1 cellular context compared by ENCODE assay signal in genomic region chr2:203631068-203631757, GRCh38.
TF ChIP-seq lines count a peak whose summit lies in the region.

No MANE protein-coding gene starts in this region.

TF ChIP-seq in HEK293, 187 proteins besides CTCF, POLR2A, EP300 and RAD21 (continued from another document):
- TF ChIP-seq, protein P1, sequence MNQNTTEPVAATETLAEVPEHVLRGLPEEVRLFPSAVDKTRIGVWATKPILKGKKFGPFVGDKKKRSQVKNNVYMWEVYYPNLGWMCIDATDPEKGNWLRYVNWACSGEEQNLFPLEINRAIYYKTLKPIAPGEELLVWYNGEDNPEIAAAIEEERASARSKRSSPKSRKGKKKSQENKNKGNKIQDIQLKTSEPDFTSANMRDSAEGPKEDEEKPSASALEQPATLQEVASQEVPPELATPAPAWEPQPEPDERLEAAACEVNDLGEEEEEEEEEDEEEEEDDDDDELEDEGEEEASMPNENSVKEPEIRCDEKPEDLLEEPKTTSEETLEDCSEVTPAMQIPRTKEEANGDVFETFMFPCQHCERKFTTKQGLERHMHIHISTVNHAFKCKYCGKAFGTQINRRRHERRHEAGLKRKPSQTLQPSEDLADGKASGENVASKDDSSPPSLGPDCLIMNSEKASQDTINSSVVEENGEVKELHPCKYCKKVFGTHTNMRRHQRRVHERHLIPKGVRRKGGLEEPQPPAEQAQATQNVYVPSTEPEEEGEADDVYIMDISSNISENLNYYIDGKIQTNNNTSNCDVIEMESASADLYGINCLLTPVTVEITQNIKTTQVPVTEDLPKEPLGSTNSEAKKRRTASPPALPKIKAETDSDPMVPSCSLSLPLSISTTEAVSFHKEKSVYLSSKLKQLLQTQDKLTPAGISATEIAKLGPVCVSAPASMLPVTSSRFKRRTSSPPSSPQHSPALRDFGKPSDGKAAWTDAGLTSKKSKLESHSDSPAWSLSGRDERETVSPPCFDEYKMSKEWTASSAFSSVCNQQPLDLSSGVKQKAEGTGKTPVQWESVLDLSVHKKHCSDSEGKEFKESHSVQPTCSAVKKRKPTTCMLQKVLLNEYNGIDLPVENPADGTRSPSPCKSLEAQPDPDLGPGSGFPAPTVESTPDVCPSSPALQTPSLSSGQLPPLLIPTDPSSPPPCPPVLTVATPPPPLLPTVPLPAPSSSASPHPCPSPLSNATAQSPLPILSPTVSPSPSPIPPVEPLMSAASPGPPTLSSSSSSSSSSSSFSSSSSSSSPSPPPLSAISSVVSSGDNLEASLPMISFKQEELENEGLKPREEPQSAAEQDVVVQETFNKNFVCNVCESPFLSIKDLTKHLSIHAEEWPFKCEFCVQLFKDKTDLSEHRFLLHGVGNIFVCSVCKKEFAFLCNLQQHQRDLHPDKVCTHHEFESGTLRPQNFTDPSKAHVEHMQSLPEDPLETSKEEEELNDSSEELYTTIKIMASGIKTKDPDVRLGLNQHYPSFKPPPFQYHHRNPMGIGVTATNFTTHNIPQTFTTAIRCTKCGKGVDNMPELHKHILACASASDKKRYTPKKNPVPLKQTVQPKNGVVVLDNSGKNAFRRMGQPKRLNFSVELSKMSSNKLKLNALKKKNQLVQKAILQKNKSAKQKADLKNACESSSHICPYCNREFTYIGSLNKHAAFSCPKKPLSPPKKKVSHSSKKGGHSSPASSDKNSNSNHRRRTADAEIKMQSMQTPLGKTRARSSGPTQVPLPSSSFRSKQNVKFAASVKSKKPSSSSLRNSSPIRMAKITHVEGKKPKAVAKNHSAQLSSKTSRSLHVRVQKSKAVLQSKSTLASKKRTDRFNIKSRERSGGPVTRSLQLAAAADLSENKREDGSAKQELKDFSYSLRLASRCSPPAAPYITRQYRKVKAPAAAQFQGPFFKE (tag by site-specific recombination; IDR thresholded peaks at IDR 0.05; ENCODE audit: borderline replicate concordance), result no peak
- no peak for TF ChIP-seq ZNF548 (tag by site-specific recombination; IDR thresholded peaks at IDR 0.05)
